1 cellular context compared by ENCODE assay signal in the genomic region with DNA sequence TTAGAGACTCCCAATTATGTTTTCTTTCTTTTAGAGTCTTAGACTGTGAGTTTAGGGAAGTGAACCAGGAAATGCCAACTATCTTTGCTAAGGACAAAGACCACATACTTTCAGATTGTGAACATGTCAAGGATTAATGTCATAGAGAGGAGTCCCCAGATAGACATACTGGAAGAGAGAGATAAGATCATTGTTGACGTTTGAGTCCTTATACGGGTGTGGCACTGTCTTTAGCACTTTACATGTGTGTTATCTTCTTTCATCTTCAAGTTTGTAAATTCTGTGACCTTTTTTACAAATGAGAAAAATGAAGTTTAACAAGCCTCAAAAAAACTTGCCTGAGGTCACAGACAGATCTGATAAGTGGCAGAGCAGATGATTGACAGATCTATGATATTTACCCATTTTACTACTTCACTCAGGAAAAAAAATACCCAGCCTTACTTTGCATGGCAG.
A peak's percentile ranks its signal among the peaks of the same experiment; 100 is the strongest.
TF ChIP-seq lines count a peak whose summit lies in the region.

No MANE protein-coding gene starts in this region.

TF ChIP-seq in K562, 482 proteins besides CTCF, POLR2A, EP300 and RAD21:
- TF ChIP-seq GABPA (tag; conservative IDR thresholded peaks at IDR 0.05; ENCODE audit: low read depth) (0 out of 2 replicates have a peak, but pooled peaks have one; percentile 21), ATF1 (CRISPR knock-in tag; IDR thresholded peaks at IDR 0.05) (no peak), ATF1 (tag; IDR thresholded peaks at IDR 0.05) (0 out of 2 replicates have a peak, but pooled peaks have one; percentile 22), SMARCA4 (IDR thresholded peaks at IDR 0.05) (peak; percentile 20; the same call in 1 of the 2 replicates), MEIS2 (IDR thresholded peaks at IDR 0.05; ENCODE audit: partially characterized antibody) (peak; percentile 79), SOX6 (IDR thresholded peaks at IDR 0.05) (peak; percentile 63; the same call in 1 of the 2 replicates), CCNT2 (IDR thresholded peaks at IDR 0.05; ENCODE audit: borderline replicate concordance, extremely low read depth, insufficient read length, low read depth, low read length) (peak; percentile 36), HDGF (IDR thresholded peaks at IDR 0.05) (no peak), TBL1XR1 (IDR thresholded peaks at IDR 0.05; ENCODE audit: low read length in 2 of 2) (no peak), SRF (CRISPR knock-in tag; IDR thresholded peaks at IDR 0.05) (peak in 1 of 2 experiments; percentile 89; a peak in 2 of 4 replicates), SMARCE1 (IDR thresholded peaks at IDR 0.05) (peak; percentile 54; the same call in 1 of the 2 replicates), ZNF589 (CRISPR knock-in tag; IDR thresholded peaks at IDR 0.05; ENCODE audit: low read depth) (no peak), HNRNPH1 (optimal IDR thresholded peaks at IDR 0.05; ENCODE audit: low read depth, low read length) (no peak), PHTF2 (CRISPR knock-in tag; IDR thresholded peaks at IDR 0.05) (no peak), CTBP1 (IDR thresholded peaks at IDR 0.05; ENCODE audit: borderline replicate concordance) (0 out of 2 replicates have a peak, but pooled peaks have one; percentile 26), DPF2 (IDR thresholded peaks at IDR 0.05) (0 out of 2 replicates have a peak, but pooled peaks have one; percentile 29)
- TF ChIP-seq, protein P1, sequence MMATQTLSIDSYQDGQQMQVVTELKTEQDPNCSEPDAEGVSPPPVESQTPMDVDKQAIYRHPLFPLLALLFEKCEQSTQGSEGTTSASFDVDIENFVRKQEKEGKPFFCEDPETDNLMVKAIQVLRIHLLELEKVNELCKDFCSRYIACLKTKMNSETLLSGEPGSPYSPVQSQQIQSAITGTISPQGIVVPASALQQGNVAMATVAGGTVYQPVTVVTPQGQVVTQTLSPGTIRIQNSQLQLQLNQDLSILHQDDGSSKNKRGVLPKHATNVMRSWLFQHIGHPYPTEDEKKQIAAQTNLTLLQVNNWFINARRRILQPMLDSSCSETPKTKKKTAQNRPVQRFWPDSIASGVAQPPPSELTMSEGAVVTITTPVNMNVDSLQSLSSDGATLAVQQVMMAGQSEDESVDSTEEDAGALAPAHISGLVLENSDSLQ (IDR thresholded peaks at IDR 0.05), result peak; percentile 86
- TF ChIP-seq, protein P2, sequence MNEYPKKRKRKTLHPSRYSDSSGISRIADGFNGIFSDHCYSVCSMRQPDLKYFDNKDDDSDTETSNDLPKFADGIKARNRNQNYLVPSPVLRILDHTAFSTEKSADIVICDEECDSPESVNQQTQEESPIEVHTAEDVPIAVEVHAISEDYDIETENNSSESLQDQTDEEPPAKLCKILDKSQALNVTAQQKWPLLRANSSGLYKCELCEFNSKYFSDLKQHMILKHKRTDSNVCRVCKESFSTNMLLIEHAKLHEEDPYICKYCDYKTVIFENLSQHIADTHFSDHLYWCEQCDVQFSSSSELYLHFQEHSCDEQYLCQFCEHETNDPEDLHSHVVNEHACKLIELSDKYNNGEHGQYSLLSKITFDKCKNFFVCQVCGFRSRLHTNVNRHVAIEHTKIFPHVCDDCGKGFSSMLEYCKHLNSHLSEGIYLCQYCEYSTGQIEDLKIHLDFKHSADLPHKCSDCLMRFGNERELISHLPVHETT (CRISPR knock-in tag; conservative IDR thresholded peaks at IDR 0.05 in 1 of 2, IDR thresholded peaks at IDR 0.05 in 1 of 2), result peak in 1 of 2 experiments; percentile 44; a peak in 1 of 4 replicates
- TF ChIP-seq, protein P3, sequence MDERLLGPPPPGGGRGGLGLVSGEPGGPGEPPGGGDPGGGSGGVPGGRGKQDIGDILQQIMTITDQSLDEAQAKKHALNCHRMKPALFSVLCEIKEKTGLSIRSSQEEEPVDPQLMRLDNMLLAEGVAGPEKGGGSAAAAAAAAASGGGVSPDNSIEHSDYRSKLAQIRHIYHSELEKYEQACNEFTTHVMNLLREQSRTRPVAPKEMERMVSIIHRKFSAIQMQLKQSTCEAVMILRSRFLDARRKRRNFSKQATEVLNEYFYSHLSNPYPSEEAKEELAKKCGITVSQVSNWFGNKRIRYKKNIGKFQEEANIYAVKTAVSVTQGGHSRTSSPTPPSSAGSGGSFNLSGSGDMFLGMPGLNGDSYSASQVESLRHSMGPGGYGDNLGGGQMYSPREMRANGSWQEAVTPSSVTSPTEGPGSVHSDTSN (CRISPR knock-in tag; IDR thresholded peaks at IDR 0.05; ENCODE audit: low read depth), result no peak
- TF ChIP-seq, protein P3 (tag; conservative IDR thresholded peaks at IDR 0.05; ENCODE audit: low read depth), result peak; percentile 62
